ENCODE assay signal across 1 cellular context in genomic region chr16:2121325-2121724, GRCh38.
TF ChIP-seq lines count a peak whose summit lies in the region.

No MANE protein-coding gene starts in this region.

TF ChIP-seq in K562, 482 proteins besides CTCF, POLR2A, EP300 and RAD21:
- TF ChIP-seq SMC3 (conservative IDR thresholded peaks at IDR 0.05; ENCODE audit: insufficient read depth, low read depth, low read length) = 0 out of 2 replicates have a peak, but pooled peaks have one; percentile 16
